8 cellular contexts compared by ENCODE assay signal in genomic region chr9:114033397-114034103, GRCh38. TPM values are rescaled to one million over a fixed set of nuclear protein-coding genes. Genes with fewer than 3 reads are reported as not detected.
A peak's percentile ranks its signal among the peaks of the same experiment; 100 is the strongest.
DNase-seq lines count a peak whose midpoint lies in the region; ATAC-seq and TF ChIP-seq lines count a peak whose summit lies in the region.

No MANE protein-coding gene starts in this region.

- H3K4me3 ChIP-seq in IMR-90 (ENCODE audit: insufficient read depth, low read depth, low read length) (no peak overlapping the region), cardiac fibroblast (replicated peaks in 1 of 2; ENCODE audit: low read depth in 2 of 2, low read length in 2 of 2) (no peak overlapping the region), liver (ENCODE audit: low read depth in 1 of 3, low read length in 3 of 3) (no peak overlapping the region), GM23248 (no peak overlapping the region)

- no peak overlapping the region for H3K4me2 ChIP-seq in IMR-90 (ENCODE audit: low read depth, low read length)
- H3K4me2 ChIP-seq in GM23248 (ENCODE audit: unreplicated experiment), result no peak overlapping the region

- H2BK120ac ChIP-seq in IMR-90 (ENCODE audit: low read depth, low read length), result no peak overlapping the region

- H3K36me3 Mint-ChIP-seq in activated T-helper 17 cell treated with anti-CD3 and anti-CD28 coated beads, Interleukin-2, amount 50 U/mL, for 72 hours (ENCODE audit: low read depth), result no peaks in the 10 kb centered on the region

- H3K36me3 ChIP-seq in IMR-90 (ENCODE audit: control insufficient read depth, insufficient read depth, low read length) (peaks cover 65% of the 10 kb centered on the region), liver (ENCODE audit: control insufficient read depth in 4 of 4, insufficient read depth in 3 of 4, low read depth in 1 of 4, low read length in 3 of 4) (peaks cover 5 to 74% (median 25%) of the 10 kb centered on the region in 4 donors), GM23248 (ENCODE audit: low read depth) (peaks cover 4% of the 10 kb centered on the region; the same call in 1 of the 2 replicates)

- H3K4me1 Mint-ChIP-seq in activated T-helper 17 cell treated with anti-CD3 and anti-CD28 coated beads, Interleukin-2, amount 50 U/mL, for 72 hours, result no peaks in the 10 kb centered on the region

- no TSS peak for BruUV-seq in IMR-90 (replicated peaks; lab: Mats Ljungman, UMichigan)

- H3K27ac Mint-ChIP-seq in activated T-helper 17 cell treated with anti-CD3 and anti-CD28 coated beads, Interleukin-2, amount 50 U/mL, for 72 hours, result no peak overlapping the region

- no peak overlapping the region for H3K18ac ChIP-seq in IMR-90 (ENCODE audit: low read depth, low read length)

- WGBS in IMR-90 (ENCODE audit: extremely low coverage in 2 of 2, insufficient read length in 1 of 2), 2 experiments, result 50% methylated on average over 4 of the region's 12 CpGs; no CpG with 5 or more reads in 1 of the 2 experiments
- 73% methylated on average over 12 of the region's 12 CpGs for WGBS in liver
- WGBS in GM23248 (ENCODE audit: low coverage in 1 of 2, low lambda C conversion rate in 2 of 2, missing lambda C conversion rate in 2 of 2), 2 experiments, result 73 to 76% methylated on average over 12 of the region's 12 CpGs

- dilution Hi-C loops in IMR-90 (cut with HindIII; ENCODE audit: low sequenced_read_pairs, unreplicated experiment), result no loop called here

- H3K9me2 ChIP-seq in GM23248 (ENCODE audit: insufficient read depth), result no peaks in the 10 kb centered on the region

- H2BK15ac ChIP-seq in IMR-90 (ENCODE audit: low read depth, low read length), result no peak overlapping the region

- no peak overlapping the region for H2BK20ac ChIP-seq in IMR-90 (ENCODE audit: low read depth, low read length)

- CTCF ChIA-PET in IMR-90 (lab: Yijun Ruan, JAX), result no interaction called here

- no peak overlapping the region for H3K14ac ChIP-seq in IMR-90 (replicated peaks; ENCODE audit: low read depth, low read length)

- no peak overlapping the region for H3K4ac ChIP-seq in IMR-90 (ENCODE audit: low read depth, low read length)

- in situ Hi-C loops in IMR-90 (cut with MboI; ENCODE audit: low sequenced_read_pairs) (no loop called here), GM23248 (cut with MboI) (no loop called here)

- TF ChIP-seq RAD21 in IMR-90 (IDR thresholded peaks at IDR 0.05; ENCODE audit: low read length) (peak; percentile 72), liver (IDR thresholded peaks at IDR 0.05) (peak; percentile 67 to 77)

- no peak overlapping the region for H3K27ac ChIP-seq in C4-2B
- H3K27ac ChIP-seq in IMR-90 (ENCODE audit: insufficient read depth, low read length), result no peak overlapping the region
- H3K27ac ChIP-seq in liver (ENCODE audit: low read depth in 1 of 2, low read length in 2 of 2), result no peak overlapping the region
- no peak overlapping the region for H3K27ac ChIP-seq in GM23248

- H3K9me3 ChIP-seq in IMR-90 (ENCODE audit: control insufficient read depth, insufficient read depth, low read length), result no peaks in the 10 kb centered on the region
- no peaks in the 10 kb centered on the region for H3K9me3 ChIP-seq in liver (ENCODE audit: control insufficient read depth in 4 of 4, low read length in 3 of 4)
- H3K9me3 ChIP-seq in GM23248 (ENCODE audit: low read depth), result no peaks in the 10 kb centered on the region

- H3K23ac ChIP-seq in IMR-90 (ENCODE audit: low read depth, low read length), result no peak overlapping the region

- TF ChIP-seq CTCF in C4-2B (conservative IDR thresholded peaks at IDR 0.05) (peak; percentile 49), IMR-90 (conservative IDR thresholded peaks at IDR 0.05; ENCODE audit: low read depth, low read length) (peak; percentile 44), cardiac fibroblast (IDR thresholded peaks at IDR 0.05; ENCODE audit: low read depth, low read length) (peak; percentile 41), liver (IDR thresholded peaks at IDR 0.05; ENCODE audit: low read depth, low read length, missing input control) (peak; percentile 43), GM20000 (IDR thresholded peaks at IDR 0.05; ENCODE audit: extremely low read depth, missing control alignments) (no peak)

- H3K79me2 ChIP-seq in GM23248 (ENCODE audit: insufficient read depth), result no peaks in the 10 kb centered on the region

- H4K5ac ChIP-seq in IMR-90 (ENCODE audit: low read depth, low read length), result no peak overlapping the region

- H3K56ac ChIP-seq in IMR-90 (ENCODE audit: extremely low read depth, insufficient read depth, low read length), result no peak overlapping the region

- no peak overlapping the region for H3K4me3 Mint-ChIP-seq in activated T-helper 17 cell treated with anti-CD3 and anti-CD28 coated beads, Interleukin-2, amount 50 U/mL, for 72 hours

- H2BK5ac ChIP-seq in IMR-90 (ENCODE audit: low read depth, low read length, poor library complexity, severe bottlenecking), result no peak overlapping the region

- no peak overlapping the region for H2AK9ac ChIP-seq in IMR-90 (replicated peaks; ENCODE audit: low read depth, low read length, poor library complexity)

- no peak overlapping the region for H4K91ac ChIP-seq in IMR-90 (ENCODE audit: insufficient read depth, low read depth, low read length)

- H4K8ac ChIP-seq in IMR-90 (ENCODE audit: low read depth in 2 of 2, low read length in 2 of 2), result no peak overlapping the region

- no peaks in the 10 kb centered on the region for H3K9me3 Mint-ChIP-seq in activated T-helper 17 cell treated with anti-CD3 and anti-CD28 coated beads, Interleukin-2, amount 50 U/mL, for 72 hours

- H3K9me1 ChIP-seq in IMR-90 (ENCODE audit: insufficient read depth, low read length), result 0 out of 2 replicates have a peak, but pooled peaks cover 2% of the 10 kb centered on the region

- ATAC-seq in IMR-90 (ENCODE audit: low read depth), result peak; percentile 57; the same call in 1 of the 2 replicates
- ATAC-seq in GM18867 (IDR thresholded peaks at IDR 0.05; ENCODE audit: unreplicated experiment), result no peak
- ATAC-seq in activated T-helper 17 cell treated with anti-CD3 and anti-CD28 coated beads, Interleukin-2, amount 50 U/mL, for 72 hours (replicated peaks), result no peak

- H2AFZ ChIP-seq in IMR-90 (replicated peaks; ENCODE audit: low read length, poor library complexity) (no peak overlapping the region), GM23248 (no peak overlapping the region)

- no peaks in the 10 kb centered on the region for H3K27me3 Mint-ChIP-seq in activated T-helper 17 cell treated with anti-CD3 and anti-CD28 coated beads, Interleukin-2, amount 50 U/mL, for 72 hours

- TF ChIP-seq POLR2A in IMR-90 (IDR thresholded peaks at IDR 0.05; ENCODE audit: low read depth, low read length), result no peak

- intact Hi-C loops in IMR-90 (cut with micrococcal nuclease), result loop anchor here (1.0 to 5.0 kb wide), 3 partner anchors 226 to 351 kb away; no protein-coding TSS in a partner anchor

- no peaks in the 10 kb centered on the region; a peak in 1 of 4 replicates for H3K79me1 ChIP-seq in IMR-90 (ENCODE audit: low read depth in 1 of 2, low read length in 2 of 2)

- H3K9ac ChIP-seq in IMR-90 (ENCODE audit: low read depth, low read length) (no peak overlapping the region), liver (ENCODE audit: low read depth in 1 of 2, low read length in 2 of 2) (no peak overlapping the region), GM23248 (no peak overlapping the region)

- H3K4me1 ChIP-seq in IMR-90 (ENCODE audit: control insufficient read depth, insufficient read depth, low read length) (no peaks in the 10 kb centered on the region), liver (ENCODE audit: control insufficient read depth in 4 of 4, insufficient read depth in 4 of 4, low read length in 3 of 4) (no peaks in the 10 kb centered on the region), GM23248 (ENCODE audit: insufficient read depth) (no peaks in the 10 kb centered on the region)

- H4K20me1 ChIP-seq in IMR-90 (ENCODE audit: insufficient read depth, low read length) (no peaks in the 10 kb centered on the region; the same call in 1 of the 2 replicates), GM23248 (ENCODE audit: insufficient read depth) (no peaks in the 10 kb centered on the region)

- H3F3A ChIP-seq in GM23248 (ENCODE audit: insufficient read depth), result no peaks in the 10 kb centered on the region

- H3K27me3 ChIP-seq in IMR-90 (ENCODE audit: control insufficient read depth, insufficient read depth, low read length) (no peaks in the 10 kb centered on the region), liver (ENCODE audit: control insufficient read depth in 4 of 4, insufficient read depth in 4 of 4, low read length in 3 of 4) (no peaks in the 10 kb centered on the region), GM23248 (replicated peaks; ENCODE audit: insufficient read depth) (no peaks in the 10 kb centered on the region)

- H2AK5ac ChIP-seq in IMR-90 (ENCODE audit: low read depth, low read length), result no peak overlapping the region

- POLR2A ChIA-PET in IMR-90 (lab: Charles Lee; ENCODE audit: unreplicated experiment), result no interaction called here

- DNase-seq in IMR-90 (no peak), cardiac fibroblast (ENCODE audit: low read depth in 2 of 2) (peak; percentile 22 to 39), GM23248 (no peak), GM20000 (ENCODE audit: low spot score) (no peak)

TF ChIP-seq in IMR-90, 13 proteins besides CTCF, POLR2A, EP300 and RAD21:
- TF ChIP-seq SMC3 (IDR thresholded peaks at IDR 0.05; ENCODE audit: low read depth, low read length), result peak; percentile 48
- no peak for TF ChIP-seq BHLHE40 (IDR thresholded peaks at IDR 0.05; ENCODE audit: low read depth, low read length)

TF ChIP-seq in liver, 16 proteins besides CTCF, POLR2A, EP300 and RAD21 (continues in another document):
- TF ChIP-seq SP1 (IDR thresholded peaks at IDR 0.05) (no peak), EGR1 (IDR thresholded peaks at IDR 0.05; ENCODE audit: low read depth in 2 of 2) (no peak), FOXA2 (IDR thresholded peaks at IDR 0.05) (no peak), JUND (IDR thresholded peaks at IDR 0.05) (no peak), HNF4G (IDR thresholded peaks at IDR 0.05) (no peak), MAX (IDR thresholded peaks at IDR 0.05) (no peak), RXRA (IDR thresholded peaks at IDR 0.05) (no peak)

RNA-seq across cellular contexts. Expression of gene AMBP, which starts 44.5 kb away (rescaled TPM):
- total RNA-seq in IMR-90 (2012; rRNA removed), result not detected in 2 replicates
- not detected in 2 replicates for polyA plus RNA-seq in IMR-90 (2012; rRNA removed)
- 0.10 and 0.13 TPM in 2 replicates for polyA plus RNA-seq in IMR-90 (2012; cell fraction: cytosol; rRNA removed)
- polyA plus RNA-seq in IMR-90 (2012; cell fraction: nucleus; rRNA removed; ENCODE audit: low replicate concordance), result not detected in 2 replicates
- total RNA-seq in liver, result 1,000 to 10,000 TPM; 3,440 to 3,808 TPM
- polyA plus RNA-seq in liver, result 1,000 to 10,000 TPM; 5,918 to 6,678 TPM
- not detected in 2 replicates for total RNA-seq in GM23248 (2014; rRNA removed; shearing (Covaris generic))
- polyA plus RNA-seq in GM23248 (2016; fragmentation: Nextera tagmentation; extraction: Ambion mirVana), result not detected in 2 replicates
- total RNA-seq in activated T-helper 17 cell treated with anti-CD3 and anti-CD28 coated beads, Interleukin-2, amount 50 U/mL, for 72 hours, result not detected

Comparison
In these comparisons a context has a peak if more than half of its experiments do, and no peak if none do; other contexts are left out.
1. DNase-seq: peak in cardiac fibroblast (2 of 2); none in IMR-90 (single experiment), GM23248 (single experiment) and GM20000 (single experiment).
2. RNA of gene AMBP, which starts 44.5 kb away (total RNA-seq): 3,440 to 3,808 TPM in liver; not detected in IMR-90, not detected in GM23248 and not detected in activated T-helper 17 cell treated with anti-CD3 and anti-CD28 coated beads, Interleukin-2, amount 50 U/mL, for 72 hours; every median in the first group is over 1,000 times any median in the second.